Comparison of ENCODE assay signal across 1 cellular context in the genomic region with DNA sequence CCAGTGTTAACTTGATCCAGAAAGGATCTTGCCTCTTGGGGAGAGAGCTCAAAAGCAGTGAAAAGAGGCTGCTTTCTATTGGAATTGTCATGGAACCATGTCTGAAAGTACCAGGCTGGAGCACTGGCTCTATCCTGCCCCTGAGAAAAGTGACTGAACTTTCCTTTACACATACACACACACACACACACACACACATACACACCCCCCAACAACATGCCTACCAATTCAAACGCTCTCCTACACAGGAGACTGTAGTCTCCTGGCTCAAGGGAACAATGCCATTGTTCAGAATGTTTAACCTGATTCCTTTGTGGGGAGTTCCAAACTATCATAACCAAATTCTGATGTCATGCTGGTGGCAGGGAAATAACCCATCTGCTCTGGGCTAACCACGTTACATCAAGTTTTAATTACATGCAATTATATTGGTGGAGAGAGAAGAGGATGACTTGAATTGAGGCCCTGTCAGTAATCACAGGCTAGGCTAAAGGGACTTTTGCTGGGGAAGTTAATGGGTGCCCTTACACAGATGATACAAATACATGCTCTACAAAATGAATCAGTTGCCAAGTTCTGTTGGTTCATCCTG.
TF ChIP-seq lines count a peak whose summit lies in the region.

No MANE protein-coding gene starts in this region.

TF ChIP-seq in GM12878, 131 proteins besides CTCF, POLR2A, EP300 and RAD21 (continued from another document):
- TF ChIP-seq, protein P1, sequence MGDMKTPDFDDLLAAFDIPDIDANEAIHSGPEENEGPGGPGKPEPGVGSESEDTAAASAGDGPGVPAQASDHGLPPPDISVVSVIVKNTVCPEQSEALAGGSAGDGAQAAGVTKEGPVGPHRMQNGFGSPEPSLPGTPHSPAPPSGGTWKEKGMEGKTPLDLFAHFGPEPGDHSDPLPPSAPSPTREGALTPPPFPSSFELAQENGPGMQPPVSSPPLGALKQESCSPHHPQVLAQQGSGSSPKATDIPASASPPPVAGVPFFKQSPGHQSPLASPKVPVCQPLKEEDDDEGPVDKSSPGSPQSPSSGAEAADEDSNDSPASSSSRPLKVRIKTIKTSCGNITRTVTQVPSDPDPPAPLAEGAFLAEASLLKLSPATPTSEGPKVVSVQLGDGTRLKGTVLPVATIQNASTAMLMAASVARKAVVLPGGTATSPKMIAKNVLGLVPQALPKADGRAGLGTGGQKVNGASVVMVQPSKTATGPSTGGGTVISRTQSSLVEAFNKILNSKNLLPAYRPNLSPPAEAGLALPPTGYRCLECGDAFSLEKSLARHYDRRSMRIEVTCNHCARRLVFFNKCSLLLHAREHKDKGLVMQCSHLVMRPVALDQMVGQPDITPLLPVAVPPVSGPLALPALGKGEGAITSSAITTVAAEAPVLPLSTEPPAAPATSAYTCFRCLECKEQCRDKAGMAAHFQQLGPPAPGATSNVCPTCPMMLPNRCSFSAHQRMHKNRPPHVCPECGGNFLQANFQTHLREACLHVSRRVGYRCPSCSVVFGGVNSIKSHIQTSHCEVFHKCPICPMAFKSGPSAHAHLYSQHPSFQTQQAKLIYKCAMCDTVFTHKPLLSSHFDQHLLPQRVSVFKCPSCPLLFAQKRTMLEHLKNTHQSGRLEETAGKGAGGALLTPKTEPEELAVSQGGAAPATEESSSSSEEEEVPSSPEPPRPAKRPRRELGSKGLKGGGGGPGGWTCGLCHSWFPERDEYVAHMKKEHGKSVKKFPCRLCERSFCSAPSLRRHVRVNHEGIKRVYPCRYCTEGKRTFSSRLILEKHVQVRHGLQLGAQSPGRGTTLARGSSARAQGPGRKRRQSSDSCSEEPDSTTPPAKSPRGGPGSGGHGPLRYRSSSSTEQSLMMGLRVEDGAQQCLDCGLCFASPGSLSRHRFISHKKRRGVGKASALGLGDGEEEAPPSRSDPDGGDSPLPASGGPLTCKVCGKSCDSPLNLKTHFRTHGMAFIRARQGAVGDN (IDR thresholded peaks at IDR 0.05): peak; percentile 76
- TF ChIP-seq, protein P2, sequence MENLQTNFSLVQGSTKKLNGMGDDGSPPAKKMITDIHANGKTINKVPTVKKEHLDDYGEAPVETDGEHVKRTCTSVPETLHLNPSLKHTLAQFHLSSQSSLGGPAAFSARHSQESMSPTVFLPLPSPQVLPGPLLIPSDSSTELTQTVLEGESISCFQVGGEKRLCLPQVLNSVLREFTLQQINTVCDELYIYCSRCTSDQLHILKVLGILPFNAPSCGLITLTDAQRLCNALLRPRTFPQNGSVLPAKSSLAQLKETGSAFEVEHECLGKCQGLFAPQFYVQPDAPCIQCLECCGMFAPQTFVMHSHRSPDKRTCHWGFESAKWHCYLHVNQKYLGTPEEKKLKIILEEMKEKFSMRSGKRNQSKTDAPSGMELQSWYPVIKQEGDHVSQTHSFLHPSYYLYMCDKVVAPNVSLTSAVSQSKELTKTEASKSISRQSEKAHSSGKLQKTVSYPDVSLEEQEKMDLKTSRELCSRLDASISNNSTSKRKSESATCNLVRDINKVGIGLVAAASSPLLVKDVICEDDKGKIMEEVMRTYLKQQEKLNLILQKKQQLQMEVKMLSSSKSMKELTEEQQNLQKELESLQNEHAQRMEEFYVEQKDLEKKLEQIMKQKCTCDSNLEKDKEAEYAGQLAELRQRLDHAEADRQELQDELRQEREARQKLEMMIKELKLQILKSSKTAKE (IDR thresholded peaks at IDR 0.05; ENCODE audit: low read depth, poor library complexity, severe bottlenecking): peak; percentile 6
- TF ChIP-seq, protein P3, sequence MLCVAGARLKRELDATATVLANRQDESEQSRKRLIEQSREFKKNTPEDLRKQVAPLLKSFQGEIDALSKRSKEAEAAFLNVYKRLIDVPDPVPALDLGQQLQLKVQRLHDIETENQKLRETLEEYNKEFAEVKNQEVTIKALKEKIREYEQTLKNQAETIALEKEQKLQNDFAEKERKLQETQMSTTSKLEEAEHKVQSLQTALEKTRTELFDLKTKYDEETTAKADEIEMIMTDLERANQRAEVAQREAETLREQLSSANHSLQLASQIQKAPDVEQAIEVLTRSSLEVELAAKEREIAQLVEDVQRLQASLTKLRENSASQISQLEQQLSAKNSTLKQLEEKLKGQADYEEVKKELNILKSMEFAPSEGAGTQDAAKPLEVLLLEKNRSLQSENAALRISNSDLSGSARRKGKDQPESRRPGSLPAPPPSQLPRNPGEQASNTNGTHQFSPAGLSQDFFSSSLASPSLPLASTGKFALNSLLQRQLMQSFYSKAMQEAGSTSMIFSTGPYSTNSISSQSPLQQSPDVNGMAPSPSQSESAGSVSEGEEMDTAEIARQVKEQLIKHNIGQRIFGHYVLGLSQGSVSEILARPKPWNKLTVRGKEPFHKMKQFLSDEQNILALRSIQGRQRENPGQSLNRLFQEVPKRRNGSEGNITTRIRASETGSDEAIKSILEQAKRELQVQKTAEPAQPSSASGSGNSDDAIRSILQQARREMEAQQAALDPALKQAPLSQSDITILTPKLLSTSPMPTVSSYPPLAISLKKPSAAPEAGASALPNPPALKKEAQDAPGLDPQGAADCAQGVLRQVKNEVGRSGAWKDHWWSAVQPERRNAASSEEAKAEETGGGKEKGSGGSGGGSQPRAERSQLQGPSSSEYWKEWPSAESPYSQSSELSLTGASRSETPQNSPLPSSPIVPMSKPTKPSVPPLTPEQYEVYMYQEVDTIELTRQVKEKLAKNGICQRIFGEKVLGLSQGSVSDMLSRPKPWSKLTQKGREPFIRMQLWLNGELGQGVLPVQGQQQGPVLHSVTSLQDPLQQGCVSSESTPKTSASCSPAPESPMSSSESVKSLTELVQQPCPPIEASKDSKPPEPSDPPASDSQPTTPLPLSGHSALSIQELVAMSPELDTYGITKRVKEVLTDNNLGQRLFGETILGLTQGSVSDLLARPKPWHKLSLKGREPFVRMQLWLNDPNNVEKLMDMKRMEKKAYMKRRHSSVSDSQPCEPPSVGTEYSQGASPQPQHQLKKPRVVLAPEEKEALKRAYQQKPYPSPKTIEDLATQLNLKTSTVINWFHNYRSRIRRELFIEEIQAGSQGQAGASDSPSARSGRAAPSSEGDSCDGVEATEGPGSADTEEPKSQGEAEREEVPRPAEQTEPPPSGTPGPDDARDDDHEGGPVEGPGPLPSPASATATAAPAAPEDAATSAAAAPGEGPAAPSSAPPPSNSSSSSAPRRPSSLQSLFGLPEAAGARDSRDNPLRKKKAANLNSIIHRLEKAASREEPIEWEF (IDR thresholded peaks at IDR 0.05; ENCODE audit: insufficient replicate concordance, low read depth, low read length): peak; percentile 32
TF ChIP-seq in GM12878: peak in this region for 51.
